In genomic region chr15:41183580-41183979, GRCh38 we compare ENCODE assay signal across 37 cellular contexts. TPM values are rescaled to one million over a fixed set of nuclear protein-coding genes. Genes with fewer than 3 reads are reported as not detected.
DNase-seq lines count a peak whose midpoint lies in the region; ATAC-seq and TF ChIP-seq lines count a peak whose summit lies in the region.
"Had no signal": no experiment of that assay in that cellular context is flagged by ENCODE, and none has a peak within 500 bp of the region (broad histone marks: within the 10 kb centered on the region; RNA-seq: fewer than 3 reads in every experiment).

No MANE protein-coding gene starts in this region.

- H3K4me3 Mint-ChIP-seq in neural progenitor cell: no peak overlapping the region
- H3K4me3 Mint-ChIP-seq in CD4-positive, alpha-beta memory T cell: no peak overlapping the region
- H3K4me3 Mint-ChIP-seq: activated CD8-positive, alpha-beta memory T cell treated with anti-CD3 and anti-CD28 coated beads, Interleukin-2, amount 10 ng/mL, durations not matched to agents 7 days and 5 days; effector memory CD8-positive, alpha-beta T cell; immature natural killer cell; naive thymus-derived CD4-positive, alpha-beta T cell; stimulated activated naive CD8-positive, alpha-beta T cell treated with anti-CD3 and anti-CD28 coated beads, Interleukin-15, amount 100 ng/mL, for 72 hours; WTC11 had no signal

- H3K27ac Mint-ChIP-seq in neural progenitor cell: no peak overlapping the region
- no peak overlapping the region for H3K27ac Mint-ChIP-seq in CD4-positive, alpha-beta memory T cell
- H3K27ac Mint-ChIP-seq: activated CD8-positive, alpha-beta memory T cell treated with anti-CD3 and anti-CD28 coated beads, Interleukin-2, amount 10 ng/mL, durations not matched to agents 7 days and 5 days; effector memory CD8-positive, alpha-beta T cell; immature natural killer cell; naive thymus-derived CD4-positive, alpha-beta T cell; stimulated activated naive CD8-positive, alpha-beta T cell treated with anti-CD3 and anti-CD28 coated beads, Interleukin-15, amount 100 ng/mL, for 72 hours; WTC11 had no signal

- no peak for ATAC-seq in PC-3
- ATAC-seq: activated CD8-positive, alpha-beta memory T cell treated with anti-CD3 and anti-CD28 coated beads, Interleukin-2, amount 10 ng/mL, durations not matched to agents 7 days and 5 days; effector memory CD8-positive, alpha-beta T cell; naive thymus-derived CD4-positive, alpha-beta T cell; Right ventricle myocardium inferior; stimulated activated naive CD8-positive, alpha-beta T cell treated with anti-CD3 and anti-CD28 coated beads, Interleukin-15, amount 100 ng/mL, for 72 hours; WTC11 had no signal

- no peak overlapping the region for H3K9ac ChIP-seq in PC-3 (ENCODE audit: low read length)
- H3K9ac ChIP-seq in neural progenitor cell: no peak overlapping the region

- H3K27ac ChIP-seq in PC-3 (ENCODE audit: low read length) (no peak overlapping the region), neural progenitor cell (no peak overlapping the region)
- H3K27ac ChIP-seq in CD4-positive, alpha-beta memory T cell (ENCODE audit: low read depth, low read length): no peak overlapping the region
- H3K27ac ChIP-seq: adrenal gland, colonic mucosa, left lung, PC-9, skin epidermis, thyroid gland, vagina had no signal

- peaks cover 7% of the 10 kb centered on the region for H3K27me3 Mint-ChIP-seq in neural progenitor cell (ENCODE audit: insufficient read depth, low read depth)
- peaks cover 0 to 2% of the 10 kb centered on the region in 2 donors for H3K27me3 Mint-ChIP-seq in CD4-positive, alpha-beta memory T cell
- H3K27me3 Mint-ChIP-seq: effector memory CD8-positive, alpha-beta T cell; stimulated activated naive CD8-positive, alpha-beta T cell treated with anti-CD3 and anti-CD28 coated beads, Interleukin-15, amount 100 ng/mL, for 72 hours had no signal

- peak; percentile 40 for DNase-seq in EH (ENCODE audit: low read depth)
- no peak for DNase-seq in PC-3
- peak; percentile 55 for DNase-seq in dedifferentiated amniotic fluid mesenchymal stem cell (ENCODE audit: extremely low spot score)
- no peak for DNase-seq in neural progenitor cell (ENCODE audit: low spot score)
- DNase-seq in COLO668 (lab: John Stamatoyannopoulos, UW; ENCODE audit: unreplicated experiment): no peak
- DNase-seq in GM03348 (ENCODE audit: low spot score): no peak
- no peak for DNase-seq in CD4-positive, alpha-beta memory T cell
- DNase-seq in NCI-H774 (lab: John Stamatoyannopoulos, UW): no peak
- DNase-seq: activated CD4-positive, alpha-beta T cell treated with anti-CD3 and anti-CD28 coated beads, Interleukin-2, amount 50 U/mL, for 1 hour; activated CD8-positive, alpha-beta memory T cell treated with anti-CD3 and anti-CD28 coated beads, Interleukin-2, amount 10 ng/mL, durations not matched to agents 7 days and 5 days; activated T-cell treated with anti-CD3 and anti-CD28 coated beads, Interleukin-2, amount 50 U/mL, for 48 hours; adrenal gland; colonic mucosa; DMS79; effector memory CD8-positive, alpha-beta T cell; hippocampal formation; immature natural killer cell; left lung; naive thymus-derived CD4-positive, alpha-beta T cell; NCI-H146; NCI-H510A; NK-92 treated with Interleukin-12 subunit alpha and Interleukin-12 subunit beta, amount 100 ng/mL, for 24 hours; occipital lobe; PC-9; stimulated activated CD4-positive, alpha-beta T cell treated with anti-CD3 and anti-CD28 coated beads, Interleukin-1b, Interleukin-23, amount 100 ng/mL, for 48 hours; stimulated activated CD8-positive, alpha-beta memory T cell treated with anti-CD3 and anti-CD28 coated beads, Interleukin-4, amount 100 ng/mL, for 48 hours; stimulated activated naive CD8-positive, alpha-beta T cell treated with anti-CD3 and anti-CD28 coated beads, Interleukin-15, amount 100 ng/mL, for 72 hours; T1000; thyroid gland had no signal

- H3K4me3 ChIP-seq in PC-3 (ENCODE audit: low read length): no peak overlapping the region
- H3K4me3 ChIP-seq in neural progenitor cell: no peak overlapping the region
- no peak overlapping the region for H3K4me3 ChIP-seq in CD4-positive, alpha-beta memory T cell (ENCODE audit: low read length in 2 of 2)
- H3K4me3 ChIP-seq: A549, adrenal gland, colonic mucosa, left lung, PC-9, skin epidermis, thyroid gland, vagina had no signal

- H3K36me3 ChIP-seq in PC-3 (ENCODE audit: low read depth, low read length) (no peaks in the 10 kb centered on the region), neural progenitor cell (no peaks in the 10 kb centered on the region)
- H3K36me3 ChIP-seq in CD4-positive, alpha-beta memory T cell (ENCODE audit: insufficient read depth, low read length): no peaks in the 10 kb centered on the region
- H3K36me3 ChIP-seq: adrenal gland, colonic mucosa, left lung, thyroid gland, vagina had no signal

- H3K27me3 ChIP-seq in PC-3 (ENCODE audit: low read length): no peaks in the 10 kb centered on the region
- no peaks in the 10 kb centered on the region for H3K27me3 ChIP-seq in neural progenitor cell
- no peaks in the 10 kb centered on the region for H3K27me3 ChIP-seq in CD4-positive, alpha-beta memory T cell (ENCODE audit: insufficient read depth, low read length)
- H3K27me3 ChIP-seq: adrenal gland, colonic mucosa, left lung, thyroid gland, vagina had no signal

- intact Hi-C loops in PC-3 (cut with micrococcal nuclease): loop anchor here (5.0 to 10.0 kb wide), 4 partner anchors 66 to 249 kb away; partner anchors contain the start of gene INO80
- intact Hi-C loops in CD4-positive, alpha-beta memory T cell (cut with micrococcal nuclease): no loop called here

- H2AFZ ChIP-seq in PC-3 (ENCODE audit: low read length) (0 out of 2 replicates have a peak overlapping the region, but pooled peaks have one; percentile 47), neural progenitor cell (replicated peaks) (peak overlapping the region; percentile 23)
- H2AFZ ChIP-seq: PC-9 had no signal

- H4K20me1 ChIP-seq in PC-3 (ENCODE audit: low read length) (no peaks in the 10 kb centered on the region), neural progenitor cell (ENCODE audit: low read depth) (no peaks in the 10 kb centered on the region)

- H3K36me3 Mint-ChIP-seq in neural progenitor cell: no peaks in the 10 kb centered on the region
- no peaks in the 10 kb centered on the region for H3K36me3 Mint-ChIP-seq in CD4-positive, alpha-beta memory T cell
- H3K36me3 Mint-ChIP-seq: activated CD8-positive, alpha-beta memory T cell treated with anti-CD3 and anti-CD28 coated beads, Interleukin-2, amount 10 ng/mL, durations not matched to agents 7 days and 5 days; immature natural killer cell; naive thymus-derived CD4-positive, alpha-beta T cell; WTC11 had no signal

- no peaks in the 10 kb centered on the region for H3K79me2 ChIP-seq in PC-3 (ENCODE audit: low read length)
- H3K79me2 ChIP-seq in neural progenitor cell (ENCODE audit: low read depth): no peaks in the 10 kb centered on the region

- no peaks in the 10 kb centered on the region for H3K9me2 ChIP-seq in PC-3 (replicated peaks; ENCODE audit: low read length)

- 0 out of 2 replicates have a peak, but pooled peaks cover 5% of the 10 kb centered on the region for H3K4me1 ChIP-seq in PC-3 (ENCODE audit: insufficient read depth, low read length)
- H3K4me1 ChIP-seq in neural progenitor cell: peaks cover 21% of the 10 kb centered on the region
- no peaks in the 10 kb centered on the region for H3K4me1 ChIP-seq in CD4-positive, alpha-beta memory T cell (ENCODE audit: insufficient read depth, low read length)
- H3K4me1 ChIP-seq: adrenal gland, colonic mucosa, left lung, thyroid gland, vagina had no signal

- TF ChIP-seq CTCF in PC-3 (conservative IDR thresholded peaks at IDR 0.05; ENCODE audit: low read depth, low read length) (no peak), neural progenitor cell (IDR thresholded peaks at IDR 0.05) (no peak)

- H3F3A ChIP-seq in PC-3 (ENCODE audit: low read length, unreplicated experiment) (no peaks in the 10 kb centered on the region), neural progenitor cell (ENCODE audit: low read depth) (no peaks in the 10 kb centered on the region)

- no TSS peak for BruUV-seq in PC-3 (replicated peaks; lab: Mats Ljungman, UMichigan)

- H3K4me2 ChIP-seq in PC-3 (ENCODE audit: low read length): no peak overlapping the region
- no peak overlapping the region for H3K4me2 ChIP-seq in neural progenitor cell
- H3K4me2 ChIP-seq: A549, PC-9 had no signal

- POLR2A ChIA-PET in PC-3 (lab: Charles Lee; ENCODE audit: unreplicated experiment): no interaction called here
- POLR2A ChIA-PET in CD4-positive, alpha-beta memory T cell (lab: Charles Lee; ENCODE audit: partially characterized antibody): no interaction called here

- no peaks in the 10 kb centered on the region for H3K9me3 Mint-ChIP-seq in neural progenitor cell
- no peaks in the 10 kb centered on the region for H3K9me3 Mint-ChIP-seq in CD4-positive, alpha-beta memory T cell
- H3K9me3 Mint-ChIP-seq: effector memory CD8-positive, alpha-beta T cell; immature natural killer cell; naive thymus-derived CD4-positive, alpha-beta T cell; stimulated activated naive CD8-positive, alpha-beta T cell treated with anti-CD3 and anti-CD28 coated beads, Interleukin-15, amount 100 ng/mL, for 72 hours; WTC11 had no signal

- H3K9me3 ChIP-seq in PC-3 (ENCODE audit: low read length): no peaks in the 10 kb centered on the region
- H3K9me3 ChIP-seq in neural progenitor cell (ENCODE audit: low read depth): no peaks in the 10 kb centered on the region
- no peaks in the 10 kb centered on the region for H3K9me3 ChIP-seq in CD4-positive, alpha-beta memory T cell (ENCODE audit: control insufficient read depth in 1 of 2, low read length in 2 of 2)
- H3K9me3 ChIP-seq: A549, adrenal gland, colonic mucosa, left lung, thyroid gland, vagina had no signal

- peaks cover 19% of the 10 kb centered on the region for H3K4me1 Mint-ChIP-seq in neural progenitor cell
- no peaks in the 10 kb centered on the region for H3K4me1 Mint-ChIP-seq in CD4-positive, alpha-beta memory T cell
- H3K4me1 Mint-ChIP-seq: immature natural killer cell; stimulated activated naive CD8-positive, alpha-beta T cell treated with anti-CD3 and anti-CD28 coated beads, Interleukin-15, amount 100 ng/mL, for 72 hours had no signal

- CTCF ChIA-PET in PC-3 (lab: Charles Lee): no interaction called here
- CTCF ChIA-PET in CD4-positive, alpha-beta memory T cell (lab: Charles Lee; ENCODE audit: partially characterized antibody): interaction anchor here (0.7 to 3.6 kb wide), 8 partner anchors 8 to 401 kb away, joined by 3 to 58 read pairs (median 3); no protein-coding TSS in a partner anchor

RNA-seq across cellular contexts. Expression of gene EXD1, which starts 47.0 kb away (rescaled TPM):
- total RNA-seq in PC-3 (2014; rRNA removed): not detected in 2 replicates
- 0.06 and 0.41 TPM in 2 replicates for total RNA-seq in neural progenitor cell (ENCODE audit: low replicate concordance)
- not detected for total RNA-seq in CD4-positive, alpha-beta memory T cell
- not detected for polyA plus RNA-seq in CD4-positive, alpha-beta memory T cell
- total RNA-seq: activated CD8-positive, alpha-beta memory T cell treated with anti-CD3 and anti-CD28 coated beads, Interleukin-2, amount 10 ng/mL, durations not matched to agents 7 days and 5 days; adrenal gland; colonic mucosa; left lung; LHCN-M2; naive thymus-derived CD4-positive, alpha-beta T cell; PC-9; Right ventricle myocardium inferior; vagina had no signal
- polyA plus RNA-seq: adrenal gland; BJ; esophagus; immature natural killer cell; naive thymus-derived CD4-positive, alpha-beta T cell had no signal

RNA-seq across cellular contexts. Expression of gene CHP1, which starts 47.5 kb away (rescaled TPM):
- total RNA-seq in PC-3 (2014; rRNA removed): 62.2 and 107 TPM in 2 replicates
- 133 and 144 TPM in 2 replicates for total RNA-seq in neural progenitor cell (ENCODE audit: low replicate concordance)
- 10 to 100 TPM; 26.4 to 27.1 TPM for total RNA-seq in CD4-positive, alpha-beta memory T cell
- polyA plus RNA-seq in CD4-positive, alpha-beta memory T cell: 10 to 100 TPM in 1 of 2 donors, 1 to 10 TPM in 1; 9.8 to 16.4 TPM

Comparison
In these comparisons a context has a peak if more than half of its experiments do, and no peak if none do; other contexts are left out.
1. DNase-seq: peak in EH (single experiment) and dedifferentiated amniotic fluid mesenchymal stem cell (single experiment); none in PC-3 (single experiment), neural progenitor cell (single experiment), COLO668 (single experiment), GM03348 (single experiment), CD4-positive, alpha-beta memory T cell (0 of 5) and NCI-H774 (single experiment).